17 cellular contexts compared by ENCODE assay signal in genomic region chr19:29372461-29372860, GRCh38.
"Had no signal": no experiment of that assay in that cellular context is flagged by ENCODE, and none has a peak within 500 bp of the region (broad histone marks: within the 10 kb centered on the region; RNA-seq: fewer than 3 reads in every experiment).

No MANE protein-coding gene starts in this region.

- DNase-seq: activated CD4-positive, alpha-beta T cell treated with anti-CD3 and anti-CD28 coated beads, Interleukin-2, amount 50 U/mL, for 1 hour; activated CD4-positive, CD25-positive, alpha-beta regulatory T cell treated with anti-CD3 and anti-CD28 coated beads, Interleukin-2, amount 50 U/mL, for 72 hours; activated gamma-delta T cell treated with Interleukin-2 at 50 U/mL for 16 hours; activated T-cell treated with anti-CD3 and anti-CD28 coated beads for 4 hours; dermis blood vessel endothelial cell; foreskin keratinocyte; glutamatergic neuron; hypothalamus; kidney; left lung; mammary epithelial cell; naive B cell; pancreas; stimulated activated CD4-positive, alpha-beta T cell treated with anti-CD3 and anti-CD28 coated beads, Interleukin-12 subunit alpha, Interleukin-12 subunit beta, amount 100 ng/mL, for 4 hours; stimulated activated CD4-positive, alpha-beta T cell treated with anti-CD3 and anti-CD28 coated beads, Interleukin-1b, Interleukin-23, amount 100 ng/mL, for 48 hours; stimulated activated naive CD4-positive, alpha-beta T cell treated with Interleukin-2 at 50 U/mL for 16 hours; thyroid gland had no signal

- ATAC-seq: foreskin keratinocyte, left lung, pancreas had no signal
